Comparison of ENCODE assay signal across 16 cellular contexts in genomic region chr10:133401500-133401899, GRCh38. TPM values are rescaled to one million over a fixed set of nuclear protein-coding genes. Genes with fewer than 3 reads are reported as not detected.
DNase-seq lines count a peak whose midpoint lies in the region; ATAC-seq lines count a peak whose summit lies in the region.
"Had no signal": no experiment of that assay in that cellular context is flagged by ENCODE, and none has a peak within 500 bp of the region (broad histone marks: within the 10 kb centered on the region; RNA-seq: fewer than 3 reads in every experiment).

No MANE protein-coding gene starts in this region.

- CTCF ChIA-PET in activated CD4-positive, alpha-beta T cell treated with anti-CD3 and anti-CD28 coated beads, Interleukin-2, amount 10 ng/mL, durations not matched to agents 7 days and 5 days (lab: Charles Lee): interaction anchor here (0.7 kb wide), 1 partner anchor 12 kb away, joined by 3 read pairs; no protein-coding TSS in a partner anchor

- H3K36me3 Mint-ChIP-seq in activated CD4-positive, alpha-beta T cell treated with anti-CD3 and anti-CD28 coated beads, Interleukin-2, amount 10 ng/mL, durations not matched to agents 7 days and 5 days (ENCODE audit: low read depth): peaks cover 61% of the 10 kb centered on the region
- peaks cover 84% of the 10 kb centered on the region for H3K36me3 Mint-ChIP-seq in activated T-helper 2 cell treated with anti-CD3 and anti-CD28 coated beads, Interferon-gamma antibody, Interleukin-2, Interleukin-4, amounts not matched to agents 10 μg/mL and 5 μg/mL and 100 μg/mL, durations not matched to agents 14 hours and 24 hours and 36 hours (ENCODE audit: low read depth)
- H3K36me3 Mint-ChIP-seq in stimulated activated effector memory CD8-positive, alpha-beta T cell treated with anti-CD3 and anti-CD28 coated beads, Interleukin-12 subunit alpha, Interleukin-12 subunit beta, amount 100 ng/mL, for 72 hours: peaks cover 89% of the 10 kb centered on the region

- POLR2A ChIA-PET in activated CD4-positive, alpha-beta T cell treated with anti-CD3 and anti-CD28 coated beads, Interleukin-2, amount 10 ng/mL, durations not matched to agents 7 days and 5 days (lab: Charles Lee): no interaction called here

- peaks cover 58% of the 10 kb centered on the region for H3K4me1 Mint-ChIP-seq in activated CD4-positive, alpha-beta T cell treated with anti-CD3 and anti-CD28 coated beads, Interleukin-2, amount 10 ng/mL, durations not matched to agents 7 days and 5 days
- H3K4me1 Mint-ChIP-seq in activated T-helper 2 cell treated with anti-CD3 and anti-CD28 coated beads, Interferon-gamma antibody, Interleukin-2, Interleukin-4, amounts not matched to agents 10 μg/mL and 5 μg/mL and 100 μg/mL, durations not matched to agents 14 hours and 24 hours and 36 hours (ENCODE audit: low read depth): peaks cover 31% of the 10 kb centered on the region
- H3K4me1 Mint-ChIP-seq in stimulated activated effector memory CD8-positive, alpha-beta T cell treated with anti-CD3 and anti-CD28 coated beads, Interleukin-12 subunit alpha, Interleukin-12 subunit beta, amount 100 ng/mL, for 72 hours: peaks cover 58% of the 10 kb centered on the region

- peak overlapping the region; percentile 46 for H3K4me3 Mint-ChIP-seq in activated CD4-positive, alpha-beta T cell treated with anti-CD3 and anti-CD28 coated beads, Interleukin-2, amount 10 ng/mL, durations not matched to agents 7 days and 5 days
- no peak overlapping the region for H3K4me3 Mint-ChIP-seq in activated T-helper 2 cell treated with anti-CD3 and anti-CD28 coated beads, Interferon-gamma antibody, Interleukin-2, Interleukin-4, amounts not matched to agents 10 μg/mL and 5 μg/mL and 100 μg/mL, durations not matched to agents 14 hours and 24 hours and 36 hours (ENCODE audit: low read depth)
- H3K4me3 Mint-ChIP-seq in stimulated activated effector memory CD8-positive, alpha-beta T cell treated with anti-CD3 and anti-CD28 coated beads, Interleukin-12 subunit alpha, Interleukin-12 subunit beta, amount 100 ng/mL, for 72 hours: peak overlapping the region; percentile 33

- intact Hi-C loops in activated T-helper 2 cell treated with anti-CD3 and anti-CD28 coated beads, Interferon-gamma antibody, Interleukin-2, Interleukin-4, amounts not matched to agents 10 μg/mL and 5 μg/mL and 100 μg/mL, durations not matched to agents 14 hours and 24 hours and 36 hours (cut with micrococcal nuclease): no loop called here

- H3K27ac Mint-ChIP-seq in activated CD4-positive, alpha-beta T cell treated with anti-CD3 and anti-CD28 coated beads, Interleukin-2, amount 10 ng/mL, durations not matched to agents 7 days and 5 days: peak overlapping the region; percentile 89
- no peak overlapping the region for H3K27ac Mint-ChIP-seq in activated T-helper 2 cell treated with anti-CD3 and anti-CD28 coated beads, Interferon-gamma antibody, Interleukin-2, Interleukin-4, amounts not matched to agents 10 μg/mL and 5 μg/mL and 100 μg/mL, durations not matched to agents 14 hours and 24 hours and 36 hours
- peak overlapping the region; percentile 83 for H3K27ac Mint-ChIP-seq in stimulated activated effector memory CD8-positive, alpha-beta T cell treated with anti-CD3 and anti-CD28 coated beads, Interleukin-12 subunit alpha, Interleukin-12 subunit beta, amount 100 ng/mL, for 72 hours

- ATAC-seq in HG02642 (IDR thresholded peaks at IDR 0.05; ENCODE audit: poor library complexity, unreplicated experiment): peak; percentile 27
- no peak for ATAC-seq in stimulated activated effector memory CD8-positive, alpha-beta T cell treated with anti-CD3 and anti-CD28 coated beads, Interleukin-12 subunit alpha, Interleukin-12 subunit beta, amount 100 ng/mL, for 72 hours
- ATAC-seq in HG02938 (IDR thresholded peaks at IDR 0.05; ENCODE audit: unreplicated experiment): no peak
- ATAC-seq: gastroesophageal sphincter, left lung had no signal

- no peaks in the 10 kb centered on the region for H3K27me3 Mint-ChIP-seq in activated CD4-positive, alpha-beta T cell treated with anti-CD3 and anti-CD28 coated beads, Interleukin-2, amount 10 ng/mL, durations not matched to agents 7 days and 5 days
- H3K27me3 Mint-ChIP-seq in activated T-helper 2 cell treated with anti-CD3 and anti-CD28 coated beads, Interferon-gamma antibody, Interleukin-2, Interleukin-4, amounts not matched to agents 10 μg/mL and 5 μg/mL and 100 μg/mL, durations not matched to agents 14 hours and 24 hours and 36 hours (ENCODE audit: low read depth): no peaks in the 10 kb centered on the region

- no peaks in the 10 kb centered on the region for H3K9me3 Mint-ChIP-seq in activated CD4-positive, alpha-beta T cell treated with anti-CD3 and anti-CD28 coated beads, Interleukin-2, amount 10 ng/mL, durations not matched to agents 7 days and 5 days
- no peaks in the 10 kb centered on the region for H3K9me3 Mint-ChIP-seq in activated T-helper 2 cell treated with anti-CD3 and anti-CD28 coated beads, Interferon-gamma antibody, Interleukin-2, Interleukin-4, amounts not matched to agents 10 μg/mL and 5 μg/mL and 100 μg/mL, durations not matched to agents 14 hours and 24 hours and 36 hours
- no peaks in the 10 kb centered on the region for H3K9me3 Mint-ChIP-seq in stimulated activated effector memory CD8-positive, alpha-beta T cell treated with anti-CD3 and anti-CD28 coated beads, Interleukin-12 subunit alpha, Interleukin-12 subunit beta, amount 100 ng/mL, for 72 hours

- no peak for DNase-seq in activated CD4-positive, alpha-beta T cell treated with anti-CD3 and anti-CD28 coated beads, Interleukin-2, amount 10 ng/mL, durations not matched to agents 7 days and 5 days
- DNase-seq in activated CD4-positive, alpha-beta T cell treated with anti-CD3 and anti-CD28 coated beads for 1 hour: no peak
- DNase-seq in activated T-helper 2 cell treated with anti-CD3 and anti-CD28 coated beads, Interferon-gamma antibody, Interleukin-2, Interleukin-4, amounts not matched to agents 10 μg/mL and 5 μg/mL and 100 μg/mL, durations not matched to agents 14 hours and 24 hours and 36 hours (ENCODE audit: low spot score): peak; percentile 7
- DNase-seq in stimulated activated effector memory CD8-positive, alpha-beta T cell treated with anti-CD3 and anti-CD28 coated beads, Interleukin-12 subunit alpha, Interleukin-12 subunit beta, amount 100 ng/mL, for 72 hours (ENCODE audit: low spot score in 2 of 2): peak in 1 of 2 donors; percentile 47
- no peak for DNase-seq in SK-N-DZ (ENCODE audit: low spot score)
- DNase-seq in dedifferentiated amniotic fluid mesenchymal stem cell (ENCODE audit: extremely low spot score): no peak
- DNase-seq: ACHN; amniotic stem cell; EL; SHP77; stimulated activated naive CD4-positive, alpha-beta T cell had no signal

RNA-seq across cellular contexts. Expression of gene MTG1, which starts 7.5 kb away (rescaled TPM):
- 10 to 100 TPM; 47.7 to 56.1 TPM for total RNA-seq in activated CD4-positive, alpha-beta T cell treated with anti-CD3 and anti-CD28 coated beads, Interleukin-2, amount 10 ng/mL, durations not matched to agents 7 days and 5 days
- 67.6 and 69.0 TPM in 2 replicates for total RNA-seq in activated T-helper 2 cell treated with anti-CD3 and anti-CD28 coated beads, Interferon-gamma antibody, Interleukin-2, Interleukin-4, amounts not matched to agents 10 μg/mL and 5 μg/mL and 100 μg/mL, durations not matched to agents 14 hours and 24 hours and 36 hours
- 56.0 and 56.2 TPM in 2 replicates for polyA plus RNA-seq in SK-N-DZ (2014; cell fraction: cytosol; rRNA removed)
- 120 and 134 TPM in 2 replicates for polyA plus RNA-seq in SK-N-DZ (2014; cell fraction: nucleus; rRNA removed)

RNA-seq across cellular contexts. Expression of gene PAOX, which starts 22.4 kb away (rescaled TPM):
- total RNA-seq in activated CD4-positive, alpha-beta T cell treated with anti-CD3 and anti-CD28 coated beads, Interleukin-2, amount 10 ng/mL, durations not matched to agents 7 days and 5 days: 1 to 10 TPM; 2.6 to 5.0 TPM
- total RNA-seq in activated T-helper 2 cell treated with anti-CD3 and anti-CD28 coated beads, Interferon-gamma antibody, Interleukin-2, Interleukin-4, amounts not matched to agents 10 μg/mL and 5 μg/mL and 100 μg/mL, durations not matched to agents 14 hours and 24 hours and 36 hours: 11.9 and 13.2 TPM in 2 replicates
- polyA plus RNA-seq in SK-N-DZ (2014; cell fraction: cytosol; rRNA removed): 8.7 and 9.0 TPM in 2 replicates
- polyA plus RNA-seq in SK-N-DZ (2014; cell fraction: nucleus; rRNA removed): 9.2 and 11.3 TPM in 2 replicates

RNA-seq across cellular contexts. Expression of gene SPRN, which starts 22.9 kb away (rescaled TPM):
- total RNA-seq in activated CD4-positive, alpha-beta T cell treated with anti-CD3 and anti-CD28 coated beads, Interleukin-2, amount 10 ng/mL, durations not matched to agents 7 days and 5 days: not detected
- not detected in 2 replicates for total RNA-seq in activated T-helper 2 cell treated with anti-CD3 and anti-CD28 coated beads, Interferon-gamma antibody, Interleukin-2, Interleukin-4, amounts not matched to agents 10 μg/mL and 5 μg/mL and 100 μg/mL, durations not matched to agents 14 hours and 24 hours and 36 hours
- 0.68 and 1.2 TPM in 2 replicates for polyA plus RNA-seq in SK-N-DZ (2014; cell fraction: cytosol; rRNA removed)
- 0.32 and 0.40 TPM in 2 replicates for polyA plus RNA-seq in SK-N-DZ (2014; cell fraction: nucleus; rRNA removed)
- total RNA-seq: NCI-H460 had no signal

RNA-seq across cellular contexts. Expression of gene ECHS1, which starts 28.3 kb away (rescaled TPM):
- 10 to 100 TPM; 34.9 to 40.2 TPM for total RNA-seq in activated CD4-positive, alpha-beta T cell treated with anti-CD3 and anti-CD28 coated beads, Interleukin-2, amount 10 ng/mL, durations not matched to agents 7 days and 5 days
- 74.2 and 74.8 TPM in 2 replicates for total RNA-seq in activated T-helper 2 cell treated with anti-CD3 and anti-CD28 coated beads, Interferon-gamma antibody, Interleukin-2, Interleukin-4, amounts not matched to agents 10 μg/mL and 5 μg/mL and 100 μg/mL, durations not matched to agents 14 hours and 24 hours and 36 hours
- 113 and 123 TPM in 2 replicates for polyA plus RNA-seq in SK-N-DZ (2014; cell fraction: cytosol; rRNA removed)
- 64.1 and 71.8 TPM in 2 replicates for polyA plus RNA-seq in SK-N-DZ (2014; cell fraction: nucleus; rRNA removed)

RNA-seq across cellular contexts. Expression of gene FUOM, which starts 43.7 kb away (rescaled TPM):
- 10 to 100 TPM; 11.9 to 16.2 TPM for total RNA-seq in activated CD4-positive, alpha-beta T cell treated with anti-CD3 and anti-CD28 coated beads, Interleukin-2, amount 10 ng/mL, durations not matched to agents 7 days and 5 days
- 44.0 and 45.7 TPM in 2 replicates for total RNA-seq in activated T-helper 2 cell treated with anti-CD3 and anti-CD28 coated beads, Interferon-gamma antibody, Interleukin-2, Interleukin-4, amounts not matched to agents 10 μg/mL and 5 μg/mL and 100 μg/mL, durations not matched to agents 14 hours and 24 hours and 36 hours
- not detected in 2 replicates for polyA plus RNA-seq in SK-N-DZ (2014; cell fraction: cytosol; rRNA removed)
- not detected in 2 replicates for polyA plus RNA-seq in SK-N-DZ (2014; cell fraction: nucleus; rRNA removed)
